In the genomic region with DNA sequence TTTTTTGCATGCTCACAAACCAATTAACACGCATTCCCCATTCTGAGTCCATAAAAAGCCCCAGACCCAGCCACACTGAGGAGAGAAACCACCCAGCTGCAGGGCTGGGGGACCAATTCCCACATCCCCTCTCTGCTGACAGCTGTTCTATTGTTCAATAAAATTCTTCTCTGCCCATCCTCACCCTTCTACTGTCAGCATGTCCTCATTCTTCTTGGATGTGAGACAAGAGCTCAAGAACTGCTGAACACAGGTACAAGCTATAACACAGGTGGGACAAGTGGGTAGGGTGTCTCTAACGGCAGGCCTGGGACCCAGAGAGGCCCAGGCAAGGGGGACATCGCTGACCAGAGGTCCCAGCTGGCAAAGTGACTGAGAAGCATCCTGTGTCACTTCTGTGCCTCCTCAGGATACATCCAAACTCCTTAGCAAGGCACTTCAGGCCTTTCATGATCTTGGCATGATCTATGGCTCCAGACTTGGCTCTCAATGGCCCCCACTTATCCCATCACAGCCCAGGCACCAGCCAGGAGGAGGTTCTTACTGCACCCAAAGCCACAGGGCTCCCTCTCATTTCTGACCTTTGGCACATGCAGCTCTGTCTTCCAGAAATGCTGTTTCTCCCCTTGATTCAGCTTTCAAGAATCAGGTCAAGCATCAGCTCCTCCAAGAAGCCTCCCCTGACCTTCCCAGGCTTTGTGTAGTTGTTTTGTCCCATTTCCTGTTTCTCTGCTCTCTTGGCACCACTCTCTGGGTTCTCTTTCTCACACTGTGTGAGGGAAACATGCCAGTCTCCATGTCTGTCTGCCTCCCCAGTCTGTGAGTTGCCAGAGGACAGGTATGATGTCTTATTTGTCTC, we compare ENCODE assay signal across 25 cellular contexts. TPM values are rescaled to one million over a fixed set of nuclear protein-coding genes. Genes with fewer than 3 reads are reported as not detected.
A peak's percentile ranks its signal among the peaks of the same experiment; 100 is the strongest.
DNase-seq lines count a peak whose midpoint lies in the region; ATAC-seq, FAIRE-seq and TF ChIP-seq lines count a peak whose summit lies in the region.
"Had no signal": no experiment of that assay in that cellular context is flagged by ENCODE, and none has a peak within 500 bp of the region (broad histone marks: within the 10 kb centered on the region; RNA-seq: fewer than 3 reads in every experiment).

No MANE protein-coding gene starts in this region.

- peak; percentile 22 for DNase-seq in DMS53 (lab: John Stamatoyannopoulos, UW)
- no peak for DNase-seq in DMS53 treated with DMSO at 0.1 percent for 48 hours (lab: John Stamatoyannopoulos, UW; ENCODE audit: unreplicated experiment)
- DNase-seq in endothelial cell of umbilical vein (ENCODE audit: low read depth, low spot score): peak; percentile 13
- peak in 1 of 2 donors; percentile 45 for DNase-seq in tibial artery
- DNase-seq in testis: no peak
- DNase-seq: 8988T; BE2C; COR-L47; naive thymus-derived CD4-positive, alpha-beta T cell; NCI-H146; NCI-H82; OCI-M1; SHP77 treated with DMSO at 0.1 percent for 48 hours; stimulated activated CD4-positive, alpha-beta T cell treated with anti-CD3 and anti-CD28 coated beads, Interleukin-4, amount 100 ng/mL, for 1 hour; T-cell had no signal

- intact Hi-C loops in endothelial cell of umbilical vein (cut with micrococcal nuclease): no loop called here
- intact Hi-C loops in tibial artery (cut with DNase I; ENCODE audit: low total_unique reads): no loop called here
- intact Hi-C loops in testis (cut with DNase I; ENCODE audit: low total_unique reads): no loop called here

- H2AFZ ChIP-seq in endothelial cell of umbilical vein (ENCODE audit: low read depth, low read length): no peak overlapping the region

- H3K27me3 ChIP-seq in endothelial cell of umbilical vein (ENCODE audit: control insufficient read depth in 2 of 2, insufficient read depth in 2 of 2, low read length in 2 of 2) (peaks cover 4 to 7% of the 10 kb centered on the region in 2 experiments), muscle layer of duodenum (ENCODE audit: low read depth, low read length) (no peaks in the 10 kb centered on the region), tibial artery (no peaks in the 10 kb centered on the region), testis (no peaks in the 10 kb centered on the region)
- H3K27me3 ChIP-seq: BE2C had no signal

- H3K4me3 ChIP-seq in endothelial cell of umbilical vein (replicated peaks in 1 of 3; ENCODE audit: insufficient read depth in 1 of 3, low read depth in 1 of 3, low read length in 3 of 3) (no peak overlapping the region), muscle layer of duodenum (ENCODE audit: low read depth in 1 of 2, low read length in 2 of 2) (no peak overlapping the region), tibial artery (no peak overlapping the region), testis (no peak overlapping the region)
- H3K4me3 ChIP-seq: lung had no signal

- no peak for ATAC-seq in GM21381 (IDR thresholded peaks at IDR 0.05; ENCODE audit: unreplicated experiment)
- ATAC-seq in GM21529 (IDR thresholded peaks at IDR 0.05; ENCODE audit: unreplicated experiment): no peak
- ATAC-seq: activated naive CD4-positive, alpha-beta T cell treated with anti-CD3 and anti-CD28 coated beads, Interleukin-2, amount 50 U/mL, for 72 hours; naive thymus-derived CD4-positive, alpha-beta T cell; T-cell had no signal

- H3K4me1 ChIP-seq in endothelial cell of umbilical vein (ENCODE audit: control insufficient read depth, extremely low read depth, insufficient read depth, low read length) (no peaks in the 10 kb centered on the region), muscle layer of duodenum (ENCODE audit: control insufficient read depth in 1 of 2, insufficient read depth in 2 of 2, low read length in 2 of 2) (peaks cover 0 to 13% of the 10 kb centered on the region in 2 donors), tibial artery (peaks cover 0 to 97% (median 62%) of the 10 kb centered on the region in 4 donors), testis (peaks cover 28% of the 10 kb centered on the region)
- H3K4me1 ChIP-seq: BE2C had no signal

- H3K9me3 ChIP-seq in endothelial cell of umbilical vein (replicated peaks; ENCODE audit: control insufficient read depth, insufficient read depth, low read length) (no peaks in the 10 kb centered on the region), muscle layer of duodenum (ENCODE audit: control insufficient read depth in 1 of 2, low read length in 2 of 2) (no peaks in the 10 kb centered on the region), tibial artery (no peaks in the 10 kb centered on the region), testis (no peaks in the 10 kb centered on the region)
- H3K9me3 ChIP-seq: BE2C had no signal

- 81 to 89% methylated on average over 3 of the region's 3 CpGs for WGBS in testis, 2 donors

- H4K20me1 ChIP-seq in endothelial cell of umbilical vein (replicated peaks; ENCODE audit: control insufficient read depth, extremely low read depth, insufficient read depth, low read length): no peaks in the 10 kb centered on the region

- no peaks in the 10 kb centered on the region for H3K36me3 ChIP-seq in endothelial cell of umbilical vein (ENCODE audit: control insufficient read depth in 2 of 2, extremely low read depth in 1 of 2, insufficient read depth in 2 of 2, low read length in 2 of 2)
- no peaks in the 10 kb centered on the region for H3K36me3 ChIP-seq in muscle layer of duodenum (ENCODE audit: control insufficient read depth in 1 of 2, insufficient read depth in 2 of 2, low read length in 2 of 2)
- H3K36me3 ChIP-seq in tibial artery: no peaks in the 10 kb centered on the region
- no peaks in the 10 kb centered on the region for H3K36me3 ChIP-seq in testis (ENCODE audit: low read depth, missing control alignments)
- H3K36me3 ChIP-seq: BE2C had no signal

- TF ChIP-seq POLR2A in endothelial cell of umbilical vein (IDR thresholded peaks at IDR 0.05; ENCODE audit: low read depth, low read length) (no peak), testis (IDR thresholded peaks at IDR 0.05) (no peak)

- TF ChIP-seq CTCF in endothelial cell of umbilical vein (IDR thresholded peaks at IDR 0.05; ENCODE audit: extremely low read depth in 1 of 2, insufficient read depth in 1 of 2, low read depth in 1 of 2, low read length in 2 of 2) (no peak), tibial artery (IDR thresholded peaks at IDR 0.05) (no peak), testis (IDR thresholded peaks at IDR 0.05) (no peak)

- H3K9me1 ChIP-seq in endothelial cell of umbilical vein (replicated peaks; ENCODE audit: control insufficient read depth, extremely low read depth, insufficient read depth, low read length): no peaks in the 10 kb centered on the region

- H3K79me2 ChIP-seq in endothelial cell of umbilical vein (ENCODE audit: control insufficient read depth, insufficient read depth, low read length): no peaks in the 10 kb centered on the region

- CTCF ChIA-PET in endothelial cell of umbilical vein (lab: Charles Lee): no interaction called here

- no peak for FAIRE-seq in endothelial cell of umbilical vein (lab: Jason Lieb, UNC)
- FAIRE-seq: TTC549 had no signal

- no peak overlapping the region for H3K27ac ChIP-seq in endothelial cell of umbilical vein (ENCODE audit: insufficient read depth, low read depth, low read length)
- H3K27ac ChIP-seq in muscle layer of duodenum (ENCODE audit: low read length): peak overlapping the region; percentile 19
- H3K27ac ChIP-seq in tibial artery: peak overlapping the region; percentile 91 to 97
- no peak overlapping the region for H3K27ac ChIP-seq in testis

- POLR2A ChIA-PET in endothelial cell of umbilical vein (lab: Charles Lee): no interaction called here

- H3K4me2 ChIP-seq in endothelial cell of umbilical vein (ENCODE audit: insufficient read depth, low read length): no peak overlapping the region

- H3K9ac ChIP-seq in endothelial cell of umbilical vein (replicated peaks; ENCODE audit: extremely low read depth, insufficient read depth, low read length): no peak overlapping the region

- no TSS peak for BruUV-seq in endothelial cell of umbilical vein (replicated peaks; lab: Mats Ljungman, UMichigan)

- dilution Hi-C loops in endothelial cell of umbilical vein (cut with MboI; ENCODE audit: extremely low pct_ligation_motif_present, low sequenced_read_pairs): no loop called here

TF ChIP-seq in endothelial cell of umbilical vein, 7 proteins besides CTCF, POLR2A, EP300 and RAD21:
- TF ChIP-seq FOS (IDR thresholded peaks at IDR 0.05; ENCODE audit: borderline replicate concordance, insufficient read depth, low read length): no peak
- TF ChIP-seq, protein P1, sequence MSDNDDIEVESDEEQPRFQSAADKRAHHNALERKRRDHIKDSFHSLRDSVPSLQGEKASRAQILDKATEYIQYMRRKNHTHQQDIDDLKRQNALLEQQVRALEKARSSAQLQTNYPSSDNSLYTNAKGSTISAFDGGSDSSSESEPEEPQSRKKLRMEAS (IDR thresholded peaks at IDR 0.05; ENCODE audit: insufficient read depth, insufficient read length): no peak
- no peak for TF ChIP-seq JUN (IDR thresholded peaks at IDR 0.05; ENCODE audit: borderline replicate concordance, insufficient read depth, insufficient read length, low read depth)

RNA-seq across cellular contexts. Expression of a gene that starts 7.3 kb away (rescaled TPM):
- total RNA-seq in endothelial cell of umbilical vein (20.5 and 21.7 TPM in 2 replicates), testis (10 to 100 TPM; 42.4 to 71.7 TPM)
- polyA plus RNA-seq in endothelial cell of umbilical vein (10.2 and 11.5 TPM in 2 replicates), testis (ENCODE audit: insufficient read depth, low read depth, low replicate concordance) (42.2 TPM)
- polyA plus RNA-seq in endothelial cell of umbilical vein (2011; cell fraction: cytosol; rRNA removed): 13.5 and 13.7 TPM in 2 replicates
- 6.9 and 8.2 TPM in 2 replicates for polyA plus RNA-seq in endothelial cell of umbilical vein (2011; cell fraction: nucleus; rRNA removed)
- polyA plus RNA-seq in endothelial cell of umbilical vein (2012): 23.5 and 26.2 TPM in 2 replicates
- 22.4 and 22.9 TPM in 2 replicates for polyA minus RNA-seq in endothelial cell of umbilical vein
- polyA minus RNA-seq in endothelial cell of umbilical vein (2011; cell fraction: cytosol; rRNA and poly(A)+ RNA removed): 28.0 TPM
- polyA minus RNA-seq in endothelial cell of umbilical vein (2011; cell fraction: nucleus; rRNA and poly(A)+ RNA removed): 4.1 and 4.8 TPM in 2 replicates

RNA-seq across cellular contexts. Expression of a gene that starts 39.0 kb away (rescaled TPM):
- total RNA-seq in endothelial cell of umbilical vein (not detected in 2 replicates), testis (10 to 100 TPM; 18.0 to 18.4 TPM)
- polyA plus RNA-seq in endothelial cell of umbilical vein (0.16 TPM in 1 of 2 replicates, not detected in the other), testis (ENCODE audit: insufficient read depth, low read depth, low replicate concordance) (5.8 TPM)
- polyA plus RNA-seq in endothelial cell of umbilical vein (2011; cell fraction: cytosol; rRNA removed): 0.16 and 0.31 TPM in 2 replicates
- 0.17 and 0.20 TPM in 2 replicates for polyA plus RNA-seq in endothelial cell of umbilical vein (2011; cell fraction: nucleus; rRNA removed)
- polyA plus RNA-seq in endothelial cell of umbilical vein (2012): 0.16 TPM in 1 of 2 replicates, not detected in the other
- 0.36 TPM in 1 of 2 replicates, not detected in the other for polyA minus RNA-seq in endothelial cell of umbilical vein
- not detected for polyA minus RNA-seq in endothelial cell of umbilical vein (2011; cell fraction: cytosol; rRNA and poly(A)+ RNA removed)
- polyA minus RNA-seq in endothelial cell of umbilical vein (2011; cell fraction: nucleus; rRNA and poly(A)+ RNA removed): not detected in 2 replicates
- total RNA-seq: activated CD8-positive, alpha-beta memory T cell treated with anti-CD3 and anti-CD28 coated beads for 36 hours; activated naive CD4-positive, alpha-beta T cell treated with anti-CD3 and anti-CD28 coated beads, Interleukin-2, amount 50 U/mL, for 72 hours; fibroblast of villous mesenchyme; MCF 10A; naive thymus-derived CD4-positive, alpha-beta T cell; T-cell; ureter had no signal
- polyA plus RNA-seq: naive thymus-derived CD4-positive, alpha-beta T cell had no signal

Comparison
In these comparisons a context has a peak if more than half of its experiments do, and no peak if none do; other contexts are left out.
1. DNase-seq: peak in DMS53 (single experiment) and endothelial cell of umbilical vein (single experiment); none in DMS53 treated with DMSO at 0.1 percent for 48 hours (single experiment) and testis (single experiment).
2. H3K27ac ChIP-seq: peak in muscle layer of duodenum (single experiment) and tibial artery (2 of 2); none in endothelial cell of umbilical vein (single experiment) and testis (0 of 2).
3. RNA of a gene that starts 39.0 kb away (total RNA-seq): 18.0 to 18.4 TPM in testis; not detected in endothelial cell of umbilical vein; every median in the first group is over 10 times any median in the second.